ENCODE assay signal across 29 cellular contexts in genomic region chr2:199685669-199686068, GRCh38.
"Had no signal": no experiment of that assay in that cellular context is flagged by ENCODE, and none has a peak within 500 bp of the region (broad histone marks: within the 10 kb centered on the region; RNA-seq: fewer than 3 reads in every experiment).

No MANE protein-coding gene starts in this region.

- H3K36me3 ChIP-seq: esophagus muscularis mucosa, gastroesophageal sphincter, heart left ventricle, left lung, ovary, sigmoid colon, thoracic aorta, transverse colon, upper lobe of right lung, uterus had no signal

- H3K4me3 Mint-ChIP-seq: mesothelial cell of epicardium; natural killer cell; stimulated activated memory B cell treated with anti-CD40 and anti-IgM and Interleukin-4, amounts not matched to agents 10 μg/mL and 1 μg/mL and 100 μg/mL, for 72 hours; stimulated activated naive CD8-positive, alpha-beta T cell treated with anti-CD3 and anti-CD28 coated beads, Interleukin-15, Interleukin-2, amounts not matched to agents 100 ng/mL and 50 ng/mL, for 24 hours had no signal

- H3K9me3 ChIP-seq: esophagus muscularis mucosa, gastroesophageal sphincter, heart left ventricle, left lung, mucosa of descending colon, ovary, psoas muscle, sigmoid colon, thoracic aorta, transverse colon, upper lobe of right lung, uterus had no signal

- H3K27ac ChIP-seq: coronary artery, esophagus muscularis mucosa, foreskin keratinocyte, gastroesophageal sphincter, heart left ventricle, hepatocyte, left lung, ovary, psoas muscle, sigmoid colon, thoracic aorta, upper lobe of right lung, uterus had no signal

- H3K4me1 ChIP-seq: esophagus muscularis mucosa, foreskin keratinocyte, gastroesophageal sphincter, heart left ventricle, left lung, sigmoid colon, upper lobe of right lung, uterus had no signal

- H3K27me3 Mint-ChIP-seq: stimulated activated memory B cell treated with anti-CD40 and anti-IgM and Interleukin-4, amounts not matched to agents 10 μg/mL and 1 μg/mL and 100 μg/mL, for 72 hours; stimulated activated naive CD8-positive, alpha-beta T cell treated with anti-CD3 and anti-CD28 coated beads, Interleukin-15, Interleukin-2, amounts not matched to agents 100 ng/mL and 50 ng/mL, for 24 hours had no signal

- DNase-seq: dermis blood vessel endothelial cell; effector memory CD4-positive, alpha-beta T cell; foreskin keratinocyte; heart left ventricle; left cardiac atrium; left lung; mesenchymal stem cell; mucosa of descending colon; natural killer cell; occipital lobe; ovary; posterior cingulate gyrus; psoas muscle; right cardiac atrium; sigmoid colon; stimulated activated CD4-positive, alpha-beta T cell treated with anti-CD3 and anti-CD28 coated beads, Interleukin-4, amount 100 ng/mL, for 4 hours; transverse colon; upper lobe of right lung; uterus had no signal

- H3K36me3 Mint-ChIP-seq: mesothelial cell of epicardium; natural killer cell; stimulated activated memory B cell treated with anti-CD40 and anti-IgM and Interleukin-4, amounts not matched to agents 10 μg/mL and 1 μg/mL and 100 μg/mL, for 72 hours had no signal

- FAIRE-seq: endothelial cell of umbilical vein, islet of Langerhans had no signal

- ATAC-seq: foreskin keratinocyte; gastroesophageal sphincter; heart left ventricle; left cardiac atrium; left lung; natural killer cell; psoas muscle; right cardiac atrium; stimulated activated memory B cell treated with anti-CD40 and anti-IgM and Interleukin-4, amounts not matched to agents 10 μg/mL and 1 μg/mL and 100 μg/mL, for 72 hours; upper lobe of right lung had no signal

- H3K9me3 Mint-ChIP-seq: mesothelial cell of epicardium; natural killer cell; stimulated activated memory B cell treated with anti-CD40 and anti-IgM and Interleukin-4, amounts not matched to agents 10 μg/mL and 1 μg/mL and 100 μg/mL, for 72 hours; stimulated activated naive CD8-positive, alpha-beta T cell treated with anti-CD3 and anti-CD28 coated beads, Interleukin-15, Interleukin-2, amounts not matched to agents 100 ng/mL and 50 ng/mL, for 24 hours had no signal

- H3K4me1 Mint-ChIP-seq: mesothelial cell of epicardium; stimulated activated memory B cell treated with anti-CD40 and anti-IgM and Interleukin-4, amounts not matched to agents 10 μg/mL and 1 μg/mL and 100 μg/mL, for 72 hours had no signal

- H3K27me3 ChIP-seq: esophagus muscularis mucosa, foreskin keratinocyte, gastroesophageal sphincter, heart left ventricle, hepatocyte, left lung, ovary, sigmoid colon, transverse colon, upper lobe of right lung, uterus had no signal

- H3K4me3 ChIP-seq: coronary artery, esophagus muscularis mucosa, gastroesophageal sphincter, heart left ventricle, hepatocyte, left lung, mucosa of descending colon, ovary, psoas muscle, sigmoid colon, thoracic aorta, transverse colon, upper lobe of right lung, uterus had no signal

- H3K27ac Mint-ChIP-seq: mesothelial cell of epicardium; natural killer cell; stimulated activated memory B cell treated with anti-CD40 and anti-IgM and Interleukin-4, amounts not matched to agents 10 μg/mL and 1 μg/mL and 100 μg/mL, for 72 hours; stimulated activated naive CD8-positive, alpha-beta T cell treated with anti-CD3 and anti-CD28 coated beads, Interleukin-15, Interleukin-2, amounts not matched to agents 100 ng/mL and 50 ng/mL, for 24 hours had no signal
